In genomic region chr1:208273386-208274021, GRCh38 we compare ENCODE assay signal across 21 cellular contexts.
"Had no signal": no experiment of that assay in that cellular context is flagged by ENCODE, and none has a peak within 500 bp of the region (broad histone marks: within the 10 kb centered on the region; RNA-seq: fewer than 3 reads in every experiment).

No MANE protein-coding gene starts in this region.

- H3K4me2 ChIP-seq: hepatocyte had no signal

- H3K36me3 ChIP-seq: gastroesophageal sphincter, neutrophil, right atrium auricular region, sigmoid colon, stomach, thoracic aorta had no signal

- DNase-seq: cortex of kidney; dorsolateral prefrontal cortex; effector CD8-positive, alpha-beta T cell; left colon; left ventricle myocardium superior; naive thymus-derived CD8-positive, alpha-beta T cell; posterior cingulate gyrus; sigmoid colon; small intestine; stimulated activated CD4-positive, alpha-beta T cell treated with anti-CD3 and anti-CD28 coated beads, Interleukin-12 subunit alpha, Interleukin-12 subunit beta, amount 100 ng/mL, for 4 hours; stimulated activated naive CD4-positive, alpha-beta T cell; stomach; substantia nigra; trophoblast cell had no signal

- H3K27ac ChIP-seq: gastroesophageal sphincter, hepatocyte, neutrophil, right atrium auricular region, sigmoid colon, stomach, thoracic aorta had no signal

- ATAC-seq: esophagus mucosa; gastroesophageal sphincter; left colon; left ventricle myocardium superior; naive thymus-derived CD8-positive, alpha-beta T cell had no signal

- H2AFZ ChIP-seq: hepatocyte had no signal

- H3K79me2 ChIP-seq: hepatocyte had no signal

- H3K9me3 ChIP-seq: gastroesophageal sphincter, neutrophil, right atrium auricular region, sigmoid colon, stomach, thoracic aorta had no signal

- H3K4me3 ChIP-seq: dorsolateral prefrontal cortex, gastroesophageal sphincter, hepatocyte, lung, right atrium auricular region, sigmoid colon, stomach, thoracic aorta had no signal

- H3K4me1 ChIP-seq: gastroesophageal sphincter, stomach had no signal

- H3K27me3 ChIP-seq: right atrium auricular region had no signal
